ENCODE assay signal across 23 cellular contexts in the genomic region with DNA sequence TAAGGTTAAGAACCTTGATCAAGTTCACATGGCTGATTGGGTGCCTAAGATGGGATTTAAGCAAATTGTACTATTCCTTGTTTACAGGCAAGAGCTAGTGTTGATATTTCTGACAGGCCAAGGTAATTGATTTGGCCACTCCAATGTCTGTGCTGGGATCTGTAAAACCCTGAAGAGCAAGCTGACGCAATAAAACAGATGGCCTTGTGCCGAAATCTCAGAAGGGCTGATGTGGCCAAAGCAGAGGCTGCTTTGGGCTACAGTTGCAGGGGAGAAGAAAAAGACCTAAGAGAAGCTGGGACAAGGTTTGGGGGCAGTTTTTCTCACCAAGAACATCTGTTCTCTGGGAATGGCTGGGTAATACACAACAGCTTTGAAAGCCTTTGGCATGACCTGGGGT.
A peak's percentile ranks its signal among the peaks of the same experiment; 100 is the strongest.
DNase-seq lines count a peak whose midpoint lies in the region; ATAC-seq, FAIRE-seq and TF ChIP-seq lines count a peak whose summit lies in the region.
"Had no signal": no experiment of that assay in that cellular context is flagged by ENCODE, and none has a peak within 500 bp of the region (broad histone marks: within the 10 kb centered on the region; RNA-seq: fewer than 3 reads in every experiment).

No MANE protein-coding gene starts in this region.

- intact Hi-C loops in HepG2 (cut with micrococcal nuclease; ENCODE audit: unreplicated experiment) (no loop called here), adrenal gland (cut with DNase I) (no loop called here)

- H3K9me1 ChIP-seq in keratinocyte (ENCODE audit: control insufficient read depth, extremely low read depth, insufficient read depth, low read length), result no peaks in the 10 kb centered on the region

- H3K36me3 ChIP-seq in liver (ENCODE audit: control insufficient read depth in 4 of 4, insufficient read depth in 3 of 4, low read depth in 1 of 4, low read length in 3 of 4), result no peaks in the 10 kb centered on the region
- no peaks in the 10 kb centered on the region for H3K36me3 ChIP-seq in HepG2 (replicated peaks in 1 of 2; ENCODE audit: control insufficient read depth in 1 of 2, insufficient read depth in 2 of 2, low read length in 2 of 2)
- H3K36me3 ChIP-seq in adrenal gland (replicated peaks in 1 of 2), result no peaks in the 10 kb centered on the region
- H3K36me3 ChIP-seq in keratinocyte (ENCODE audit: control insufficient read depth in 2 of 2, extremely low read depth in 1 of 2, insufficient read depth in 2 of 2, low read length in 2 of 2), result no peaks in the 10 kb centered on the region
- H3K36me3 ChIP-seq: lower lobe of right lung, upper lobe of right lung had no signal

- no peak overlapping the region for H3K27ac ChIP-seq in liver (ENCODE audit: low read depth in 1 of 2, low read length in 2 of 2)
- H3K27ac ChIP-seq in HepG2 (ENCODE audit: extremely low read length, insufficient read depth, low read length), result no peak overlapping the region
- H3K27ac ChIP-seq in adrenal gland, result peak overlapping the region in 1 of 5 donors; percentile 40
- H3K27ac ChIP-seq in keratinocyte (ENCODE audit: control insufficient read depth, insufficient read depth, low read length), result peak overlapping the region; percentile 62
- H3K27ac ChIP-seq: lower lobe of right lung, upper lobe of right lung had no signal

- H3K27me3 ChIP-seq in liver (ENCODE audit: control insufficient read depth in 4 of 4, insufficient read depth in 4 of 4, low read length in 3 of 4) (no peaks in the 10 kb centered on the region), HepG2 (ENCODE audit: control insufficient read depth in 1 of 2, insufficient read depth in 2 of 2, low read length in 2 of 2) (no peaks in the 10 kb centered on the region), adrenal gland (no peaks in the 10 kb centered on the region), keratinocyte (ENCODE audit: control insufficient read depth, extremely low read depth, insufficient read depth, low read length) (no peaks in the 10 kb centered on the region)
- H3K27me3 ChIP-seq: upper lobe of right lung had no signal

- H3K79me2 ChIP-seq in HepG2 (ENCODE audit: insufficient read depth, low read length) (no peaks in the 10 kb centered on the region), keratinocyte (ENCODE audit: control insufficient read depth, insufficient read depth, low read length) (no peaks in the 10 kb centered on the region)

- H4K20me1 ChIP-seq in HepG2 (ENCODE audit: insufficient read depth, low read length) (no peaks in the 10 kb centered on the region), keratinocyte (ENCODE audit: control insufficient read depth, extremely low read depth, insufficient read depth, low read length) (no peaks in the 10 kb centered on the region)

- H3K4me1 ChIP-seq in liver (ENCODE audit: control insufficient read depth in 4 of 4, insufficient read depth in 4 of 4, low read length in 3 of 4), result peaks cover 0 to 3% (median 0%) of the 10 kb centered on the region in 4 donors
- no peaks in the 10 kb centered on the region for H3K4me1 ChIP-seq in HepG2 (ENCODE audit: insufficient read depth, low read length)
- no peaks in the 10 kb centered on the region for H3K4me1 ChIP-seq in adrenal gland (replicated peaks in 1 of 2)
- H3K4me1 ChIP-seq in keratinocyte (ENCODE audit: control insufficient read depth, extremely low read depth, insufficient read depth, low read length), result peaks cover 16% of the 10 kb centered on the region
- H3K4me1 ChIP-seq: lower lobe of right lung, upper lobe of right lung had no signal

- POLR2A ChIA-PET in HepG2 (lab: Yijun Ruan, JAX), result no interaction called here

- TF ChIP-seq RAD21 in liver (IDR thresholded peaks at IDR 0.05) (peak; percentile 27 to 53), HepG2 (CRISPR knock-in tag; IDR thresholded peaks at IDR 0.05) (no peak)

- CTCF ChIA-PET in HepG2 (lab: Yijun Ruan, JAX; ENCODE audit: low intra/inter-chr PET ratio, low total read pairs), result no interaction called here

- H3K4me3 ChIP-seq in liver (ENCODE audit: low read depth in 1 of 3, low read length in 3 of 3) (no peak overlapping the region), HepG2 (replicated peaks in 1 of 3; ENCODE audit: insufficient read depth in 1 of 3, low read depth in 2 of 3, low read length in 3 of 3) (no peak overlapping the region), adrenal gland (no peak overlapping the region), keratinocyte (ENCODE audit: control insufficient read depth in 2 of 3, extremely low read depth in 1 of 3, insufficient read depth in 2 of 3, low read depth in 1 of 3, low read length in 3 of 3) (no peak overlapping the region)
- H3K4me3 ChIP-seq: lower lobe of right lung, upper lobe of right lung had no signal

- DNase-seq in HepG2 (ENCODE audit: low spot score) (no peak), adrenal gland (peak; percentile 55 to 82 (median 62)), keratinocyte (ENCODE audit: low read depth, low spot score) (no peak), NCI-H1436 treated with DMSO at 0.1 percent for 48 hours (lab: John Stamatoyannopoulos, UW) (no peak), HuH-7.5 (ENCODE audit: low spot score) (no peak), foreskin melanocyte (no peak)
- DNase-seq: activated CD8-positive, alpha-beta T cell treated with anti-CD3 and anti-CD28 coated beads for 36 hours; activated gamma-delta T cell; activated naive CD8-positive, alpha-beta T cell treated with anti-CD3 and anti-CD28 coated beads, Interleukin-2, amount 50 U/mL, for 24 hours; activated T-cell treated with anti-CD3 and anti-CD28 coated beads for 4 hours; C1 segment of cervical spinal cord; Calu3; cortex of kidney; lower lobe of right lung; NCI-H1048; NCI-H2081 treated with DMSO at 0.1 percent for 48 hours; NCI-H510A treated with DMSO at 0.1 percent for 48 hours; retina; upper lobe of right lung had no signal

- TF ChIP-seq CTCF in liver (IDR thresholded peaks at IDR 0.05; ENCODE audit: low read depth, low read length, missing input control), result no peak
- TF ChIP-seq CTCF in HepG2 (CRISPR knock-in tag; IDR thresholded peaks at IDR 0.05), result no peak
- TF ChIP-seq CTCF in adrenal gland (IDR thresholded peaks at IDR 0.05), result no peak
- no peak for TF ChIP-seq CTCF in keratinocyte (optimal IDR thresholded peaks at IDR 0.05 in 1 of 3, IDR thresholded peaks at IDR 0.05 in 1 of 3, conservative IDR thresholded peaks at IDR 0.05 in 1 of 3; ENCODE audit: extremely low read depth in 1 of 3, insufficient read depth in 2 of 3, low read length in 3 of 3)

- no peak for TF ChIP-seq EP300 in HepG2 (IDR thresholded peaks at IDR 0.05; ENCODE audit: low read depth in 2 of 2, low read length in 2 of 2)
- no peak for TF ChIP-seq EP300 in HepG2 (CRISPR knock-in tag; IDR thresholded peaks at IDR 0.05; ENCODE audit: borderline replicate concordance)

- TF ChIP-seq POLR2A in HepG2 (IDR thresholded peaks at IDR 0.05; ENCODE audit: insufficient read depth in 1 of 2, low read depth in 2 of 2, low read length in 2 of 2), result no peak
- peak in 1 of 2 donors; percentile 7 for TF ChIP-seq POLR2A in adrenal gland (IDR thresholded peaks at IDR 0.05)

- H3K9me3 ChIP-seq in liver (ENCODE audit: control insufficient read depth in 4 of 4, low read length in 3 of 4) (no peaks in the 10 kb centered on the region), HepG2 (ENCODE audit: low read length) (no peaks in the 10 kb centered on the region), adrenal gland (replicated peaks in 1 of 3) (no peaks in the 10 kb centered on the region), keratinocyte (ENCODE audit: control insufficient read depth, low read depth, low read length) (no peaks in the 10 kb centered on the region)
- H3K9me3 ChIP-seq: lower lobe of right lung, upper lobe of right lung had no signal

- no peak overlapping the region for H3K4me2 ChIP-seq in HepG2 (ENCODE audit: low read depth, low read length)
- H3K4me2 ChIP-seq in keratinocyte (ENCODE audit: control insufficient read depth, extremely low read depth, insufficient read depth, low read depth, low read length), result peak overlapping the region; percentile 45

- in situ Hi-C loops in HepG2 (cut with HindIII; ENCODE audit: extremely low pct_ligation_motif_present, low pct_unique_long_range_greater_than_20kb), result no loop called here

- dilution Hi-C loops in keratinocyte (cut with MboI; ENCODE audit: extremely low pct_ligation_motif_present, low sequenced_read_pairs), result no loop called here

- ATAC-seq in HepG2 (no peak), GM18858 (IDR thresholded peaks at IDR 0.05; ENCODE audit: unreplicated experiment) (no peak)
- ATAC-seq: activated CD4-positive, CD25-positive, alpha-beta regulatory T cell treated with anti-CD3 and anti-CD28 coated beads, Interleukin-2, amount 50 U/mL, for 24 hours; activated CD8-positive, alpha-beta T cell treated with anti-CD3 and anti-CD28 coated beads for 36 hours; activated naive CD8-positive, alpha-beta T cell treated with anti-CD3 and anti-CD28 coated beads, Interleukin-2, amount 50 U/mL, for 24 hours; lower lobe of right lung; upper lobe of right lung had no signal

- H2AFZ ChIP-seq in HepG2 (ENCODE audit: low read length) (no peak overlapping the region), keratinocyte (ENCODE audit: control insufficient read depth, low read length) (peak overlapping the region; percentile 36)

- BruUV-seq in HepG2 (replicated peaks; lab: Mats Ljungman, UMichigan), result no TSS peak

- H3K9ac ChIP-seq in liver (ENCODE audit: low read depth in 1 of 2, low read length in 2 of 2), result no peak overlapping the region
- H3K9ac ChIP-seq in HepG2 (ENCODE audit: insufficient read depth, low read depth, low read length), result no peak overlapping the region
- peak overlapping the region; percentile 58 for H3K9ac ChIP-seq in keratinocyte (ENCODE audit: control insufficient read depth, extremely low read depth, insufficient read depth, low read length)

- WGBS in liver, result 67% methylated on average over 2 of the region's 2 CpGs
- WGBS in HepG2 (ENCODE audit: low lambda C conversion rate), result 18% methylated on average over 2 of the region's 2 CpGs
- WGBS in adrenal gland, 4 donors, result 39 to 57% (median 50%) methylated on average over 2 of the region's 2 CpGs

- FAIRE-seq in HepG2 (lab: Jason Lieb, UNC) (no peak), keratinocyte (lab: Jason Lieb, UNC) (peak; percentile 36)
- FAIRE-seq: H1 had no signal

TF ChIP-seq in liver, 16 proteins besides CTCF, POLR2A, EP300 and RAD21 (continues in another document):
- TF ChIP-seq SP1 (IDR thresholded peaks at IDR 0.05) (no peak), HNF4A (conservative IDR thresholded peaks at IDR 0.05) (peak; percentile 30 to 33), YY1 (IDR thresholded peaks at IDR 0.05) (no peak)
- TF ChIP-seq, protein P1, sequence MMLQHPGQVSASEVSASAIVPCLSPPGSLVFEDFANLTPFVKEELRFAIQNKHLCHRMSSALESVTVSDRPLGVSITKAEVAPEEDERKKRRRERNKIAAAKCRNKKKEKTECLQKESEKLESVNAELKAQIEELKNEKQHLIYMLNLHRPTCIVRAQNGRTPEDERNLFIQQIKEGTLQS (IDR thresholded peaks at IDR 0.05), result peak; percentile 76

TF ChIP-seq in HepG2, 621 proteins besides CTCF, POLR2A, EP300 and RAD21:
- no peak for TF ChIP-seq ZNF20 (CRISPR knock-in tag; IDR thresholded peaks at IDR 0.05)
- no peak for TF ChIP-seq ZMYM4 (CRISPR knock-in tag; IDR thresholded peaks at IDR 0.05)
- no peak for TF ChIP-seq CEBPB (IDR thresholded peaks at IDR 0.05; ENCODE audit: borderline replicate concordance, low read depth, low read length)

Comparison
In these comparisons a context has a peak if more than half of its experiments do, and no peak if none do; other contexts are left out.
1. DNase-seq: peak in adrenal gland (7 of 7); none in HepG2 (single experiment), keratinocyte (single experiment), NCI-H1436 treated with DMSO at 0.1 percent for 48 hours (single experiment), HuH-7.5 (single experiment) and foreskin melanocyte (single experiment).